Comparison of ENCODE assay signal across 30 cellular contexts in genomic region chr12:53239643-53240258, GRCh38. TPM values are rescaled to one million over a fixed set of nuclear protein-coding genes. Genes with fewer than 3 reads are reported as not detected.
DNase-seq lines count a peak whose midpoint lies in the region; ATAC-seq and TF ChIP-seq lines count a peak whose summit lies in the region.
"Had no signal": no experiment of that assay in that cellular context is flagged by ENCODE, and none has a peak within 500 bp of the region (broad histone marks: within the 10 kb centered on the region; RNA-seq: fewer than 3 reads in every experiment).

No MANE protein-coding gene starts in this region.

- no peak overlapping the region for H3K27ac ChIP-seq in esophagus squamous epithelium
- H3K27ac ChIP-seq: SJCRH30 had no signal

- H3K9me3 ChIP-seq in Caco-2 (no peaks in the 10 kb centered on the region), esophagus squamous epithelium (no peaks in the 10 kb centered on the region)
- H3K9me3 ChIP-seq: BE2C, SJCRH30 had no signal

- no peak for TF ChIP-seq POLR2A in esophagus squamous epithelium (IDR thresholded peaks at IDR 0.05)

- intact Hi-C loops in activated CD4-positive, alpha-beta T cell treated with anti-CD3 and anti-CD28 coated beads, Interleukin-2, amount 10 ng/mL, durations not matched to agents 24 days and 14 days (cut with micrococcal nuclease): no loop called here
- intact Hi-C loops in Caco-2 (cut with micrococcal nuclease; ENCODE audit: unreplicated experiment) (no loop called here), esophagus squamous epithelium (cut with DNase I) (no loop called here)

- H3K27me3 ChIP-seq in Caco-2 (replicated peaks; ENCODE audit: control insufficient read depth, insufficient read depth, low read length) (no peaks in the 10 kb centered on the region), esophagus squamous epithelium (peaks cover 0 to 18% (median 0%) of the 10 kb centered on the region in 4 donors)
- H3K27me3 ChIP-seq: BE2C had no signal

- H3K36me3 ChIP-seq in Caco-2 (ENCODE audit: control insufficient read depth, insufficient read depth, low read length) (no peaks in the 10 kb centered on the region), esophagus squamous epithelium (no peaks in the 10 kb centered on the region)
- H3K36me3 ChIP-seq: BE2C, SJCRH30 had no signal

- TF ChIP-seq CTCF in Caco-2 (IDR thresholded peaks at IDR 0.05; ENCODE audit: insufficient read depth in 1 of 2, low read depth in 1 of 2, low read length in 1 of 2, severe bottlenecking in 1 of 2, unreplicated experiment in 1 of 2) (no peak), esophagus squamous epithelium (IDR thresholded peaks at IDR 0.05) (no peak)

- no peak for ATAC-seq in effector memory CD8-positive, alpha-beta T cell (replicated peaks)
- no peak for ATAC-seq in stimulated activated memory B cell treated with anti-CD40 and anti-IgM and Interleukin-4, amounts not matched to agents 10 μg/mL and 1 μg/mL and 100 μg/mL, for 72 hours
- ATAC-seq: GM12878, PC-3, SK-N-SH treated with all-trans-retinoic acid at 6 μM for 48 hours had no signal

- peaks cover 21% of the 10 kb centered on the region for H3K27me3 Mint-ChIP-seq in activated CD4-positive, alpha-beta T cell treated with anti-CD3 and anti-CD28 coated beads, Interleukin-2, amount 10 ng/mL, durations not matched to agents 24 days and 14 days
- peaks cover 3% of the 10 kb centered on the region for H3K27me3 Mint-ChIP-seq in Caco-2 (ENCODE audit: insufficient read depth, unreplicated experiment)
- peaks cover 16 to 30% of the 10 kb centered on the region in 2 donors for H3K27me3 Mint-ChIP-seq in effector memory CD8-positive, alpha-beta T cell
- H3K27me3 Mint-ChIP-seq in stimulated activated memory B cell treated with anti-CD40 and anti-IgM and Interleukin-4, amounts not matched to agents 10 μg/mL and 1 μg/mL and 100 μg/mL, for 72 hours: no peaks in the 10 kb centered on the region

- H3K4me3 ChIP-seq in Caco-2 (ENCODE audit: low read depth, low read length) (no peak overlapping the region), esophagus squamous epithelium (no peak overlapping the region)
- H3K4me3 ChIP-seq: GM12878, SJCRH30 had no signal

- H3K27ac Mint-ChIP-seq in activated CD4-positive, alpha-beta T cell treated with anti-CD3 and anti-CD28 coated beads, Interleukin-2, amount 10 ng/mL, durations not matched to agents 24 days and 14 days: peak overlapping the region; percentile 12
- H3K27ac Mint-ChIP-seq in Caco-2 (ENCODE audit: unreplicated experiment): peak overlapping the region; percentile 8
- peak overlapping the region; percentile 9 to 81 for H3K27ac Mint-ChIP-seq in effector memory CD8-positive, alpha-beta T cell
- H3K27ac Mint-ChIP-seq in stimulated activated memory B cell treated with anti-CD40 and anti-IgM and Interleukin-4, amounts not matched to agents 10 μg/mL and 1 μg/mL and 100 μg/mL, for 72 hours: peak overlapping the region; percentile 39

- WGBS in esophagus squamous epithelium, 2 donors: 92 to 94% methylated on average over 10 of the region's 10 CpGs

- no peaks in the 10 kb centered on the region for H3K36me3 Mint-ChIP-seq in activated CD4-positive, alpha-beta T cell treated with anti-CD3 and anti-CD28 coated beads, Interleukin-2, amount 10 ng/mL, durations not matched to agents 24 days and 14 days (ENCODE audit: low read depth)
- H3K36me3 Mint-ChIP-seq in Caco-2 (ENCODE audit: insufficient read depth, unreplicated experiment): no peaks in the 10 kb centered on the region
- H3K36me3 Mint-ChIP-seq in effector memory CD8-positive, alpha-beta T cell (ENCODE audit: insufficient read depth): no peaks in the 10 kb centered on the region
- no peaks in the 10 kb centered on the region for H3K36me3 Mint-ChIP-seq in stimulated activated memory B cell treated with anti-CD40 and anti-IgM and Interleukin-4, amounts not matched to agents 10 μg/mL and 1 μg/mL and 100 μg/mL, for 72 hours

- no peak for DNase-seq in activated CD4-positive, alpha-beta T cell treated with anti-CD3 and anti-CD28 coated beads, Interleukin-2, amount 10 ng/mL, durations not matched to agents 24 days and 14 days
- DNase-seq in activated CD4-positive, alpha-beta T cell treated with anti-CD3 and anti-CD28 coated beads for 1 hour: no peak
- no peak for DNase-seq in Caco-2
- no peak for DNase-seq in effector memory CD8-positive, alpha-beta T cell
- no peak for DNase-seq in stimulated activated naive CD4-positive, alpha-beta T cell treated with Interleukin-2 at 50 U/mL for 16 hours (lab: John Stamatoyannopoulos, UW)
- no peak for DNase-seq in stimulated activated naive CD4-positive, alpha-beta T cell (lab: John Stamatoyannopoulos, UW)
- DNase-seq in esophagus squamous epithelium (lab: John Stamatoyannopoulos, UW): no peak
- DNase-seq: 8988T; ACHN; BE2C; COR-L47; DMS 273 treated with DMSO at 0.1 percent for 48 hours; DMS79; EL; GDM1; KBM-7; MV-4-11; NCI-H1105 treated with DMSO at 0.1 percent for 48 hours; NCI-H2029; NCI-H446; NCI-H524 treated with DMSO at 0.1 percent for 48 hours; NCI-H774; NK-92 treated with Interleukin-12 subunit alpha and Interleukin-12 subunit beta, amount 100 ng/mL, for 24 hours; PC-3; SJCRH30 had no signal

- no peaks in the 10 kb centered on the region for H3K4me1 ChIP-seq in Caco-2
- H3K4me1 ChIP-seq in esophagus squamous epithelium: peaks cover 10 to 23% (median 14%) of the 10 kb centered on the region in 3 donors
- H3K4me1 ChIP-seq: SJCRH30 had no signal

- CTCF ChIA-PET in Caco-2 (lab: Charles Lee): interaction anchor here (1.6 kb wide), 1 partner anchor 28 kb away, joined by 8 read pairs; no protein-coding TSS in a partner anchor

- H3K9me3 Mint-ChIP-seq in activated CD4-positive, alpha-beta T cell treated with anti-CD3 and anti-CD28 coated beads, Interleukin-2, amount 10 ng/mL, durations not matched to agents 24 days and 14 days: no peaks in the 10 kb centered on the region
- no peaks in the 10 kb centered on the region for H3K9me3 Mint-ChIP-seq in Caco-2 (ENCODE audit: unreplicated experiment)
- no peaks in the 10 kb centered on the region for H3K9me3 Mint-ChIP-seq in effector memory CD8-positive, alpha-beta T cell
- no peaks in the 10 kb centered on the region for H3K9me3 Mint-ChIP-seq in stimulated activated memory B cell treated with anti-CD40 and anti-IgM and Interleukin-4, amounts not matched to agents 10 μg/mL and 1 μg/mL and 100 μg/mL, for 72 hours

- H3K4me3 Mint-ChIP-seq in activated CD4-positive, alpha-beta T cell treated with anti-CD3 and anti-CD28 coated beads, Interleukin-2, amount 10 ng/mL, durations not matched to agents 24 days and 14 days: no peak overlapping the region
- no peak overlapping the region for H3K4me3 Mint-ChIP-seq in Caco-2 (ENCODE audit: unreplicated experiment)
- no peak overlapping the region for H3K4me3 Mint-ChIP-seq in effector memory CD8-positive, alpha-beta T cell
- no peak overlapping the region for H3K4me3 Mint-ChIP-seq in stimulated activated memory B cell treated with anti-CD40 and anti-IgM and Interleukin-4, amounts not matched to agents 10 μg/mL and 1 μg/mL and 100 μg/mL, for 72 hours
- H3K4me3 Mint-ChIP-seq: CD14-positive monocyte had no signal

- POLR2A ChIA-PET in Caco-2 (lab: Charles Lee): interaction anchor here (0.6 to 0.7 kb wide), 2 partner anchors 10 to 29 kb away, joined by 4 to 8 read pairs; no protein-coding TSS in a partner anchor

- no TSS peak for BruUV-seq in Caco-2 (replicated peaks; lab: Mats Ljungman, UMichigan)

- H3K4me1 Mint-ChIP-seq in activated CD4-positive, alpha-beta T cell treated with anti-CD3 and anti-CD28 coated beads, Interleukin-2, amount 10 ng/mL, durations not matched to agents 24 days and 14 days: peaks cover 29% of the 10 kb centered on the region
- H3K4me1 Mint-ChIP-seq in Caco-2 (ENCODE audit: low read depth, unreplicated experiment): peaks cover 17% of the 10 kb centered on the region
- peaks cover 23 to 31% of the 10 kb centered on the region in 2 donors for H3K4me1 Mint-ChIP-seq in effector memory CD8-positive, alpha-beta T cell (ENCODE audit: low read depth in 2 of 2)
- H3K4me1 Mint-ChIP-seq in stimulated activated memory B cell treated with anti-CD40 and anti-IgM and Interleukin-4, amounts not matched to agents 10 μg/mL and 1 μg/mL and 100 μg/mL, for 72 hours: peaks cover 54% of the 10 kb centered on the region

RNA-seq across cellular contexts. Expression of gene RARG, which starts 7.7 kb away (rescaled TPM):
- total RNA-seq in activated CD4-positive, alpha-beta T cell treated with anti-CD3 and anti-CD28 coated beads, Interleukin-2, amount 10 ng/mL, durations not matched to agents 24 days and 14 days: 57.2 and 58.5 TPM in 2 replicates
- total RNA-seq in Caco-2 (2022) (11.8 and 12.9 TPM in 2 replicates), esophagus squamous epithelium (100 to 1,000 TPM in 3 of 4 donors, 10 to 100 TPM in 1; 98.0 to 171 (median 125) TPM)

RNA-seq across cellular contexts. Expression of gene ESPL1, which starts 28.3 kb away (rescaled TPM):
- total RNA-seq in activated CD4-positive, alpha-beta T cell treated with anti-CD3 and anti-CD28 coated beads, Interleukin-2, amount 10 ng/mL, durations not matched to agents 24 days and 14 days: 71.8 and 76.7 TPM in 2 replicates
- total RNA-seq in Caco-2 (2022) (32.3 and 34.9 TPM in 2 replicates), esophagus squamous epithelium (10 to 100 TPM; 32.2 to 85.6 (median 48.0) TPM)

RNA-seq across cellular contexts. Expression of gene ITGB7, which starts 32.7 kb away (rescaled TPM):
- total RNA-seq in activated CD4-positive, alpha-beta T cell treated with anti-CD3 and anti-CD28 coated beads, Interleukin-2, amount 10 ng/mL, durations not matched to agents 24 days and 14 days: 226 and 239 TPM in 2 replicates
- total RNA-seq in Caco-2 (2022) (1.1 TPM in 2 replicates), esophagus squamous epithelium (1 to 10 TPM; 4.2 to 7.2 (median 5.9) TPM)
- total RNA-seq: LHCN-M2, SJCRH30 had no signal

RNA-seq across cellular contexts. Expression of gene PFDN5, which starts 55.6 kb away (rescaled TPM):
- total RNA-seq in activated CD4-positive, alpha-beta T cell treated with anti-CD3 and anti-CD28 coated beads, Interleukin-2, amount 10 ng/mL, durations not matched to agents 24 days and 14 days: 319 and 342 TPM in 2 replicates
- total RNA-seq in Caco-2 (2022): 251 and 264 TPM in 2 replicates
- 100 to 1,000 TPM; 203 to 638 (median 324) TPM for total RNA-seq in esophagus squamous epithelium

RNA-seq across cellular contexts. Expression of gene CSAD, which starts 59.0 kb away (rescaled TPM):
- total RNA-seq in activated CD4-positive, alpha-beta T cell treated with anti-CD3 and anti-CD28 coated beads, Interleukin-2, amount 10 ng/mL, durations not matched to agents 24 days and 14 days: 21.6 and 25.6 TPM in 2 replicates
- total RNA-seq in Caco-2 (2022) (20.1 and 23.0 TPM in 2 replicates), esophagus squamous epithelium (10 to 100 TPM; 11.4 to 30.5 (median 15.7) TPM)

Comparison
In these comparisons a context has a peak if more than half of its experiments do, and no peak if none do; other contexts are left out.
1. RNA of gene ITGB7, which starts 32.7 kb away (total RNA-seq): 226 to 239 TPM in activated CD4-positive, alpha-beta T cell treated with anti-CD3 and anti-CD28 coated beads, Interleukin-2, amount 10 ng/mL, durations not matched to agents 24 days and 14 days; 4.2 to 7.2 TPM in esophagus squamous epithelium and 1.1 TPM in Caco-2; every median in the first group is over 10 times any median in the second.
2. Peak in every context shown above with its lines, with median percentiles within 50 percentile points of each other: H3K27ac Mint-ChIP-seq.